In the genomic region with DNA sequence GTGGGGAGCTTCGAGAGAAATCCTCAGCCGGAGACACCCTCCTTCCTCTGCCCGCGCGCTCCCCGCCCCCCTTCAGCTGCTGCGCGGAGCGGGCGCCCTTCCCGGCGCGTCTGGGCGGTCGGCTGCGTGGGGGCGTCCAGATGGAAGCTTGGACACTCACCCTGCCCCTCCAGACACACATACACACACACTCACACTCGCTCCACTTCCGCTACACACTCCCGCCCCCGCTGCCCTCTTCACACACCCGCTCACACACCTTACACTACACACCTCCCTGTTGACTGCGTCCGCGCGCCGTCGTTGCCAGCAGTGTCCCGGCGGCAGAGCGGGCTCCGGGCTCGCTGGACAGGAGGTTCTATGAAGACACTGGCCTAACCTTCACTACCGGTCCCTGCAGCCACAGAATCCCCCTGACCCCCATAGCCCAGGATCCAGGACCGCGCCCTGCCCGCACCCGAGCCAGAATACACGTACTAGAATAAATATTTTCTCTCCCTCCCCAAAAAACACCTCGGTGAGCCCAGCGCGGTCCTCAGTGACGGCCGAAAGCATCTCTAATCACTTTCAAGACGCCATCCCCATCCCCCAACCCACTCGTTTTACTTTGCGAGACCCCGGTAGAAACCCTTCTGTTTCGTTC, we compare ENCODE assay signal across 8 cellular contexts. TPM values are rescaled to one million over a fixed set of nuclear protein-coding genes. Genes with fewer than 3 reads are reported as not detected.
DNase-seq lines count a peak whose midpoint lies in the region; ATAC-seq, FAIRE-seq and TF ChIP-seq lines count a peak whose summit lies in the region.

No MANE protein-coding gene starts in this region.

- H3K36me3 ChIP-seq in duodenal mucosa (ENCODE audit: control insufficient read depth in 1 of 2, insufficient read depth in 2 of 2, low read length in 2 of 2) (no peaks in the 10 kb centered on the region), mesenchymal stem cell (ENCODE audit: control insufficient read depth in 1 of 2, insufficient read depth in 2 of 2, low read depth in 1 of 2, low read length in 2 of 2) (peaks cover 0 to 17% of the 10 kb centered on the region in 2 experiments)

- H3K4me3 ChIP-seq in A549 (peak overlapping the region; percentile 58), duodenal mucosa (ENCODE audit: low read depth in 1 of 2, low read length in 2 of 2) (peak overlapping the region; percentile 76 to 81), mesenchymal stem cell (ENCODE audit: insufficient read depth in 1 of 2, low read depth in 1 of 2, low read length in 2 of 2) (peak overlapping the region; percentile 59 to 93)

- H3K4me1 ChIP-seq in A549: peaks cover 18% of the 10 kb centered on the region
- peaks cover 25 to 31% of the 10 kb centered on the region in 2 donors for H3K4me1 ChIP-seq in duodenal mucosa (ENCODE audit: control insufficient read depth in 1 of 2, insufficient read depth in 2 of 2, low read length in 2 of 2)
- peaks cover 31% of the 10 kb centered on the region for H3K4me1 ChIP-seq in mesenchymal stem cell (ENCODE audit: control insufficient read depth, insufficient read depth, low read depth, low read length)

- POLR2A ChIA-PET in A549 (lab: Yijun Ruan, JAX): interaction anchor here (2.5 kb wide), 1 partner anchor 13 kb away, joined by 14 read pairs; the partner anchor contains the start of gene ADO

- no peak overlapping the region for H3K23ac ChIP-seq in mesenchymal stem cell (ENCODE audit: low read length in 2 of 2)

- H2BK5ac ChIP-seq in mesenchymal stem cell (ENCODE audit: low read depth, low read length, poor library complexity, severe bottlenecking): no peak overlapping the region

- H2BK12ac ChIP-seq in mesenchymal stem cell (ENCODE audit: low read length in 2 of 2): peak overlapping the region; percentile 33 to 45

- H3K27ac ChIP-seq in A549 (peak overlapping the region in 1 of 2 experiments; percentile 55; a peak in 2 of 6 replicates), duodenal mucosa (ENCODE audit: low read depth, low read length) (peak overlapping the region; percentile 84), mesenchymal stem cell (ENCODE audit: low read length, poor library complexity, severe bottlenecking) (peak overlapping the region; percentile 54)

- TF ChIP-seq POLR2A in A549 (IDR thresholded peaks at IDR 0.05; ENCODE audit: low read length): no peak

- peak overlapping the region in 1 of 2 experiments; percentile 6 for H3K14ac ChIP-seq in mesenchymal stem cell (ENCODE audit: low read length in 2 of 2)

- no peak for TF ChIP-seq EP300 in A549 (IDR thresholded peaks at IDR 0.05)

- peak overlapping the region; percentile 33 for H2AFZ ChIP-seq in mesenchymal stem cell (ENCODE audit: low read depth, low read length)

- peak overlapping the region; percentile 82 for H3K4me2 ChIP-seq in A549
- H3K4me2 ChIP-seq in mesenchymal stem cell (ENCODE audit: low read length, poor library complexity, severe bottlenecking): peak overlapping the region; percentile 98

- no peak for TF ChIP-seq CTCF in A549 (IDR thresholded peaks at IDR 0.05)

- H3K27me3 ChIP-seq in duodenal mucosa (ENCODE audit: control insufficient read depth in 1 of 2, insufficient read depth in 2 of 2, low read length in 2 of 2) (peaks cover 47 to 53% of the 10 kb centered on the region in 2 donors), mesenchymal stem cell (ENCODE audit: control insufficient read depth in 1 of 2, insufficient read depth in 1 of 2, low read length in 2 of 2) (peaks cover 9 to 59% of the 10 kb centered on the region in 2 experiments)

- 1% methylated on average over 49 of the region's 49 CpGs for WGBS in A549 (ENCODE audit: missing lambda C conversion rate)
- 2% methylated on average over 49 of the region's 49 CpGs for WGBS in mesenchymal stem cell

- peak overlapping the region; percentile 31 to 48 for H3K18ac ChIP-seq in mesenchymal stem cell (ENCODE audit: low read depth in 1 of 2, low read length in 2 of 2)

- H3K9me3 ChIP-seq in A549: no peaks in the 10 kb centered on the region
- H3K9me3 ChIP-seq in duodenal mucosa (ENCODE audit: control insufficient read depth in 1 of 2, low read length in 2 of 2): no peaks in the 10 kb centered on the region
- no peaks in the 10 kb centered on the region for H3K9me3 ChIP-seq in mesenchymal stem cell (ENCODE audit: control insufficient read depth, low read length)

- H4K8ac ChIP-seq in mesenchymal stem cell (ENCODE audit: low read length): peak overlapping the region; percentile 51

- CTCF ChIA-PET in A549 (lab: Yijun Ruan, JAX): interaction anchor here (0.5 to 6.2 kb wide), 29 partner anchors 8 to 1157 kb away, joined by 3 to 62 read pairs (median 3); no protein-coding TSS in a partner anchor

- no peak for TF ChIP-seq RAD21 in A549 (conservative IDR thresholded peaks at IDR 0.05 in 1 of 2, IDR thresholded peaks at IDR 0.05 in 1 of 2)

- FAIRE-seq in A549 (lab: Jason Lieb, UNC): no peak

- no peak overlapping the region for H2AK5ac ChIP-seq in mesenchymal stem cell (ENCODE audit: low read length, severe bottlenecking)

- H2BK15ac ChIP-seq in mesenchymal stem cell (ENCODE audit: low read depth, poor library complexity, severe bottlenecking): peak overlapping the region; percentile 75

- peak overlapping the region; percentile 47 for H4K91ac ChIP-seq in mesenchymal stem cell (ENCODE audit: low read length)

- H3K79me1 ChIP-seq in mesenchymal stem cell (replicated peaks; ENCODE audit: low read length, poor library complexity, severe bottlenecking): no peaks in the 10 kb centered on the region

- ATAC-seq in A549: peak; percentile 40 to 48
- peak; percentile 19 for ATAC-seq in GM19023 (IDR thresholded peaks at IDR 0.05; ENCODE audit: unreplicated experiment)
- ATAC-seq in HG03460 (IDR thresholded peaks at IDR 0.05; ENCODE audit: unreplicated experiment): peak; percentile 20

- no peak overlapping the region for H2BK120ac ChIP-seq in mesenchymal stem cell (ENCODE audit: low read depth, low read length)

- H3K4ac ChIP-seq in mesenchymal stem cell (ENCODE audit: low read depth in 1 of 2, low read length in 2 of 2): no peak overlapping the region

- H3K9ac ChIP-seq in duodenal mucosa (ENCODE audit: low read depth in 1 of 2, low read length in 2 of 2): peak overlapping the region; percentile 60 to 79
- H3K9ac ChIP-seq in mesenchymal stem cell (ENCODE audit: low read length): peak overlapping the region; percentile 96

- peak in 1 of 2 experiments; percentile 27 for DNase-seq in A549 (ENCODE audit: low read depth in 1 of 2, low spot score in 1 of 2)
- DNase-seq in activated CD4-positive, CD25-positive, alpha-beta regulatory T cell treated with anti-CD3 and anti-CD28 coated beads, Interleukin-2, amount 50 U/mL, for 72 hours: peak; percentile 64
- no peak for DNase-seq in mesenchymal stem cell
- peak; percentile 76 for DNase-seq in stimulated activated CD8-positive, alpha-beta memory T cell treated with anti-CD3 and anti-CD28 coated beads, Interleukin-4, amount 100 ng/mL, for 48 hours
- DNase-seq in NCI-H345 treated with DMSO at 0.1 percent for 48 hours (lab: John Stamatoyannopoulos, UW; ENCODE audit: unreplicated experiment): no peak

TF ChIP-seq in A549, 52 proteins besides CTCF, POLR2A, EP300 and RAD21:
- TF ChIP-seq TFCP2L1 (CRISPR knock-in tag; IDR thresholded peaks at IDR 0.05) (no peak), SREBF2 (IDR thresholded peaks at IDR 0.05) (no peak), FOXS1 (CRISPR knock-in tag; IDR thresholded peaks at IDR 0.05) (no peak), BCL3 (IDR thresholded peaks at IDR 0.05) (no peak), RNF2 (IDR thresholded peaks at IDR 0.05; ENCODE audit: borderline replicate concordance, low read depth) (0 out of 2 replicates have a peak, but pooled peaks have one; percentile 16), RFX5 (IDR thresholded peaks at IDR 0.05) (no peak), HEYL (CRISPR knock-in tag; IDR thresholded peaks at IDR 0.05) (no peak)

RNA-seq across cellular contexts. Expression of gene EGR2, which starts 1.1 kb away (rescaled TPM):
- 1.6 and 4.4 TPM in 2 replicates for polyA plus RNA-seq in A549 (2011; rRNA removed)
- 0.30 and 0.49 TPM in 2 replicates for polyA plus RNA-seq in A549 (2012; cell fraction: cytosol; rRNA removed)
- polyA plus RNA-seq in A549 (2012; cell fraction: nucleus; rRNA removed): 0.80 and 1.1 TPM in 2 replicates
- polyA plus RNA-seq in A549 (2017; fragmentation: RNase III; extraction: RNeasy Plus Mini Kit Qiagen cat#74134 plus additional on column Dnase treatment): 0.13 TPM in 1 of 3 replicates, not detected in the others
- polyA minus RNA-seq in A549 (2011; rRNA and poly(A)+ RNA removed): 4.3 and 4.6 TPM in 2 replicates
- 0.47 TPM for polyA plus RNA-seq in mesenchymal stem cell (2013, experiment 1 of 2)
- polyA plus RNA-seq in mesenchymal stem cell (2013, experiment 2 of 2): 0.33 TPM

RNA-seq across cellular contexts. Expression of gene ADO, which starts 12.7 kb away (rescaled TPM):
- polyA plus RNA-seq in A549 (2011; rRNA removed) (22.0 and 23.2 TPM in 2 replicates), A549 (2017; fragmentation: RNase III; extraction: RNeasy Plus Mini Kit Qiagen cat#74134 plus additional on column Dnase treatment) (16.6 to 19.0 TPM (median 18.8 TPM) in 3 replicates)
- 8.1 and 12.3 TPM in 2 replicates for polyA plus RNA-seq in A549 (2012; cell fraction: cytosol; rRNA removed)
- 6.5 and 9.4 TPM in 2 replicates for polyA plus RNA-seq in A549 (2012; cell fraction: nucleus; rRNA removed)
- polyA minus RNA-seq in A549 (2011; rRNA and poly(A)+ RNA removed): 8.4 and 8.7 TPM in 2 replicates
- 15.1 TPM for polyA plus RNA-seq in mesenchymal stem cell (2013, experiment 1 of 2)
- 15.6 TPM for polyA plus RNA-seq in mesenchymal stem cell (2013, experiment 2 of 2)

Comparison
In these comparisons a context has a peak if more than half of its experiments do, and no peak if none do; other contexts are left out.
1. DNase-seq: peak in activated CD4-positive, CD25-positive, alpha-beta regulatory T cell treated with anti-CD3 and anti-CD28 coated beads, Interleukin-2, amount 50 U/mL, for 72 hours (single experiment) and stimulated activated CD8-positive, alpha-beta memory T cell treated with anti-CD3 and anti-CD28 coated beads, Interleukin-4, amount 100 ng/mL, for 48 hours (single experiment); none in mesenchymal stem cell (single experiment) and NCI-H345 treated with DMSO at 0.1 percent for 48 hours (single experiment).
2. Peak in every context shown above with its lines, with median percentiles within 50 percentile points of each other: ATAC-seq and H3K4me3 ChIP-seq.